Comparison of ENCODE assay signal across 24 cellular contexts in genomic region chr2:219272995-219273394, GRCh38. TPM values are rescaled to one million over a fixed set of nuclear protein-coding genes. Genes with fewer than 3 reads are reported as not detected.
A peak's percentile ranks its signal among the peaks of the same experiment; 100 is the strongest.
DNase-seq lines count a peak whose midpoint lies in the region; ATAC-seq and TF ChIP-seq lines count a peak whose summit lies in the region.
"Had no signal": no experiment of that assay in that cellular context is flagged by ENCODE, and none has a peak within 500 bp of the region (broad histone marks: within the 10 kb centered on the region; RNA-seq: fewer than 3 reads in every experiment).

No MANE protein-coding gene starts in this region.

- no peak overlapping the region for H2BK20ac ChIP-seq in IMR-90 (ENCODE audit: low read depth, low read length)

- H3K4ac ChIP-seq in IMR-90 (ENCODE audit: low read depth, low read length) = peak overlapping the region; percentile 38

- H2BK5ac ChIP-seq in IMR-90 (ENCODE audit: low read depth, low read length, poor library complexity, severe bottlenecking) = no peak overlapping the region

- CTCF ChIA-PET in IMR-90 (lab: Yijun Ruan, JAX) = no interaction called here

- H3K9me3 ChIP-seq in IMR-90 (ENCODE audit: control insufficient read depth, insufficient read depth, low read length) (no peaks in the 10 kb centered on the region), WERI-Rb-1 (ENCODE audit: severe bottlenecking) (no peaks in the 10 kb centered on the region), esophagus squamous epithelium (no peaks in the 10 kb centered on the region)
- H3K9me3 ChIP-seq: gastroesophageal sphincter, Peyer's patch had no signal

- H4K91ac ChIP-seq in IMR-90 (ENCODE audit: insufficient read depth, low read depth, low read length) = no peak overlapping the region

- no peak for TF ChIP-seq POLR2A in IMR-90 (IDR thresholded peaks at IDR 0.05; ENCODE audit: low read depth, low read length)
- TF ChIP-seq POLR2A in esophagus squamous epithelium (IDR thresholded peaks at IDR 0.05) = no peak

- H2BK15ac ChIP-seq in IMR-90 (ENCODE audit: low read depth, low read length) = no peak overlapping the region

- 38% methylated on average over 1 of the region's 2 CpGs; no CpG with 5 or more reads in 1 of the 2 experiments for WGBS in IMR-90 (ENCODE audit: extremely low coverage in 2 of 2, insufficient read length in 1 of 2), 2 experiments
- WGBS in esophagus squamous epithelium, 2 donors = 60 to 64% methylated on average over 2 of the region's 2 CpGs

- H4K20me1 ChIP-seq in IMR-90 (ENCODE audit: insufficient read depth, low read length) = no peaks in the 10 kb centered on the region

- H3K23ac ChIP-seq in IMR-90 (ENCODE audit: low read depth, low read length) = no peak overlapping the region; the same call in 1 of the 2 replicates

- no peak overlapping the region for H2BK120ac ChIP-seq in IMR-90 (ENCODE audit: low read depth, low read length)

- no peak overlapping the region for H3K18ac ChIP-seq in IMR-90 (ENCODE audit: low read depth, low read length)

- no peak for ATAC-seq in IMR-90 (ENCODE audit: low read depth)
- no peak for ATAC-seq in HG03432 (IDR thresholded peaks at IDR 0.05; ENCODE audit: unreplicated experiment)
- ATAC-seq: gastroesophageal sphincter, natural killer cell had no signal

- H2AK9ac ChIP-seq in IMR-90 (replicated peaks; ENCODE audit: low read depth, low read length, poor library complexity) = no peak overlapping the region

- H4K5ac ChIP-seq in IMR-90 (ENCODE audit: low read depth, low read length) = no peak overlapping the region

- in situ Hi-C loops in IMR-90 (cut with MboI; ENCODE audit: low sequenced_read_pairs) = no loop called here

- H3K14ac ChIP-seq in IMR-90 (replicated peaks; ENCODE audit: low read depth, low read length) = no peak overlapping the region

- H3K9me1 ChIP-seq in IMR-90 (ENCODE audit: insufficient read depth, low read length) = peaks cover 11% of the 10 kb centered on the region

- H4K8ac ChIP-seq in IMR-90 (ENCODE audit: low read depth in 2 of 2, low read length in 2 of 2) = no peak overlapping the region

- H3K56ac ChIP-seq in IMR-90 (ENCODE audit: extremely low read depth, insufficient read depth, low read length) = no peak overlapping the region

- intact Hi-C loops in IMR-90 (cut with micrococcal nuclease) = no loop called here
- intact Hi-C loops in esophagus squamous epithelium (cut with DNase I) = no loop called here

- peak; percentile 84 for DNase-seq in A172 (ENCODE audit: low spot score)
- no peak for DNase-seq in IMR-90
- DNase-seq in WERI-Rb-1 = peak; percentile 60
- DNase-seq in kidney tubule cell (ENCODE audit: low spot score) = peak; percentile 82
- no peak for DNase-seq in HCEC 1CT
- DNase-seq in esophagus squamous epithelium (lab: John Stamatoyannopoulos, UW) = no peak
- no peak for DNase-seq in DMS114 treated with DMSO at 0.1 percent for 48 hours (lab: John Stamatoyannopoulos, UW; ENCODE audit: unreplicated experiment)
- DNase-seq: activated CD4-positive, alpha-beta T cell treated with anti-CD3 and anti-CD28 coated beads, Interleukin-2, amount 10 ng/mL, durations not matched to agents 24 days and 14 days; activated CD8-positive, alpha-beta memory T cell treated with anti-CD3 and anti-CD28 coated beads, Interleukin-2, amount 50 U/mL, for 48 hours; activated gamma-delta T cell; amygdala; CD4-positive, alpha-beta T cell; DMS79 treated with DMSO at 0.1 percent for 48 hours; mesenchymal stem cell; natural killer cell; NCI-H1436 treated with DMSO at 0.1 percent for 48 hours; NCI-H2171 treated with DMSO at 0.1 percent for 48 hours; Peyer's patch; stimulated activated CD4-positive, alpha-beta T cell treated with anti-CD3 and anti-CD28 coated beads, Interleukin-4, amount 100 ng/mL, for 4 hours; T1000 had no signal

- H2AFZ ChIP-seq in IMR-90 (replicated peaks; ENCODE audit: low read length, poor library complexity) = no peak overlapping the region

- TF ChIP-seq CTCF in IMR-90 (conservative IDR thresholded peaks at IDR 0.05; ENCODE audit: low read depth, low read length) = no peak
- no peak for TF ChIP-seq CTCF in WERI-Rb-1 (IDR thresholded peaks at IDR 0.05; ENCODE audit: low read depth, low read length)
- no peak for TF ChIP-seq CTCF in esophagus squamous epithelium (IDR thresholded peaks at IDR 0.05)

- no peak for TF ChIP-seq RAD21 in IMR-90 (IDR thresholded peaks at IDR 0.05; ENCODE audit: low read length)

- no TSS peak for BruUV-seq in IMR-90 (replicated peaks; lab: Mats Ljungman, UMichigan)

- POLR2A ChIA-PET in IMR-90 (lab: Charles Lee; ENCODE audit: unreplicated experiment) = no interaction called here

- H3K27me3 ChIP-seq in IMR-90 (ENCODE audit: control insufficient read depth, insufficient read depth, low read length) (peaks cover 7% of the 10 kb centered on the region; the same call in 1 of the 2 replicates), WERI-Rb-1 (ENCODE audit: insufficient read depth, low read depth, severe bottlenecking) (no peaks in the 10 kb centered on the region), esophagus squamous epithelium (no peaks in the 10 kb centered on the region)
- H3K27me3 ChIP-seq: gastroesophageal sphincter, Peyer's patch had no signal

- dilution Hi-C loops in IMR-90 (cut with HindIII; ENCODE audit: low sequenced_read_pairs, unreplicated experiment) = no loop called here

- H3K79me1 ChIP-seq in IMR-90 (ENCODE audit: low read depth in 1 of 2, low read length in 2 of 2) = no peaks in the 10 kb centered on the region; a peak in 1 of 4 replicates

- no peak overlapping the region for H3K4me2 ChIP-seq in IMR-90 (ENCODE audit: low read depth, low read length)

- no peak overlapping the region; the same call in 1 of the 2 replicates for H2AK5ac ChIP-seq in IMR-90 (ENCODE audit: low read depth, low read length)

- H3K4me3 ChIP-seq in IMR-90 (ENCODE audit: insufficient read depth, low read depth, low read length) (no peak overlapping the region), WERI-Rb-1 (ENCODE audit: low read depth, low read length) (no peak overlapping the region), esophagus squamous epithelium (no peak overlapping the region)
- H3K4me3 ChIP-seq: gastroesophageal sphincter, Peyer's patch had no signal

- no peak overlapping the region for H3K9ac ChIP-seq in IMR-90 (ENCODE audit: low read depth, low read length)

- H3K27ac ChIP-seq in IMR-90 (ENCODE audit: insufficient read depth, low read length) = no peak overlapping the region
- H3K27ac ChIP-seq in WERI-Rb-1 = peak overlapping the region; percentile 63
- H3K27ac ChIP-seq in esophagus squamous epithelium = no peak overlapping the region
- H3K27ac ChIP-seq: Peyer's patch had no signal

- H3K4me1 ChIP-seq in IMR-90 (ENCODE audit: control insufficient read depth, insufficient read depth, low read length) (peaks cover 14% of the 10 kb centered on the region), esophagus squamous epithelium (peaks cover 6 to 45% (median 18%) of the 10 kb centered on the region in 3 donors)

- H3K36me3 ChIP-seq in IMR-90 (ENCODE audit: control insufficient read depth, insufficient read depth, low read length) = no peaks in the 10 kb centered on the region
- peaks cover 6% of the 10 kb centered on the region for H3K36me3 ChIP-seq in WERI-Rb-1
- no peaks in the 10 kb centered on the region for H3K36me3 ChIP-seq in esophagus squamous epithelium
- H3K36me3 ChIP-seq: gastroesophageal sphincter, Peyer's patch had no signal

TF ChIP-seq in IMR-90, 13 proteins besides CTCF, POLR2A, EP300 and RAD21 (continues in another document):
- TF ChIP-seq MAZ (IDR thresholded peaks at IDR 0.05; ENCODE audit: borderline replicate concordance, low read depth, low read length) = no peak
- TF ChIP-seq CEBPB (IDR thresholded peaks at IDR 0.05; ENCODE audit: low read depth, low read length) = no peak
- TF ChIP-seq NFE2L2 (IDR thresholded peaks at IDR 0.05; ENCODE audit: low read depth, low read length) = no peak
- no peak for TF ChIP-seq MAFK (IDR thresholded peaks at IDR 0.05; ENCODE audit: low read depth, low read length)
- TF ChIP-seq FOS (IDR thresholded peaks at IDR 0.05; ENCODE audit: low read depth, low read length) = no peak
- TF ChIP-seq RCOR1 (IDR thresholded peaks at IDR 0.05; ENCODE audit: insufficient replicate concordance, low read length) = no peak
- no peak for TF ChIP-seq SMC3 (IDR thresholded peaks at IDR 0.05; ENCODE audit: low read depth, low read length)

RNA-seq across cellular contexts. Expression of gene DNAJB2, which starts 6.2 kb away (rescaled TPM):
- 27.5 and 40.7 TPM in 2 replicates for total RNA-seq in A172 (2014; rRNA removed; shearing (Covaris generic))
- total RNA-seq in IMR-90 (2012; rRNA removed) (30.6 and 43.0 TPM in 2 replicates), esophagus squamous epithelium (10 to 100 TPM; 30.3 to 72.6 (median 35.1) TPM)
- polyA plus RNA-seq in IMR-90 (2012; rRNA removed) = 45.8 and 50.7 TPM in 2 replicates
- polyA plus RNA-seq in IMR-90 (2012; cell fraction: cytosol; rRNA removed) = 48.2 and 52.0 TPM in 2 replicates
- polyA plus RNA-seq in IMR-90 (2012; cell fraction: nucleus; rRNA removed; ENCODE audit: low replicate concordance) = 150 and 169 TPM in 2 replicates

RNA-seq across cellular contexts. Expression of gene TUBA4A, which starts 19.3 kb away (rescaled TPM):
- total RNA-seq in A172 (2014; rRNA removed; shearing (Covaris generic)) = 106 and 115 TPM in 2 replicates
- total RNA-seq in IMR-90 (2012; rRNA removed) (21.9 and 26.1 TPM in 2 replicates), esophagus squamous epithelium (100 to 1,000 TPM; 104 to 258 (median 169) TPM)
- polyA plus RNA-seq in IMR-90 (2012; rRNA removed) = 30.3 and 35.6 TPM in 2 replicates
- 19.5 and 39.0 TPM in 2 replicates for polyA plus RNA-seq in IMR-90 (2012; cell fraction: cytosol; rRNA removed)
- polyA plus RNA-seq in IMR-90 (2012; cell fraction: nucleus; rRNA removed; ENCODE audit: low replicate concordance) = 46.8 and 128 TPM in 2 replicates

RNA-seq across cellular contexts. Expression of gene TUBA4B, which starts 20.0 kb away (rescaled TPM):
- not detected in 2 replicates for total RNA-seq in A172 (2014; rRNA removed; shearing (Covaris generic))
- not detected in 2 replicates for total RNA-seq in IMR-90 (2012; rRNA removed)
- not detected in 2 replicates for polyA plus RNA-seq in IMR-90 (2012; rRNA removed)
- polyA plus RNA-seq in IMR-90 (2012; cell fraction: cytosol; rRNA removed) = not detected in 2 replicates
- 0.05 TPM in 1 of 2 replicates, not detected in the other for polyA plus RNA-seq in IMR-90 (2012; cell fraction: nucleus; rRNA removed; ENCODE audit: low replicate concordance)
- total RNA-seq in esophagus squamous epithelium = not detected
- total RNA-seq: activated CD4-positive, alpha-beta T cell treated with anti-CD3 and anti-CD28 coated beads, Interleukin-2, amount 10 ng/mL, durations not matched to agents 24 days and 14 days; CD4-positive, alpha-beta T cell; gastroesophageal sphincter; natural killer cell; Peyer's patch; skeletal muscle tissue; subcutaneous adipose tissue had no signal

RNA-seq across cellular contexts. Expression of gene STK16, which starts 27.7 kb away (rescaled TPM):
- total RNA-seq in A172 (2014; rRNA removed; shearing (Covaris generic)) = 16.3 and 23.1 TPM in 2 replicates
- 35.0 and 44.4 TPM in 2 replicates for total RNA-seq in IMR-90 (2012; rRNA removed)
- 40.3 and 50.1 TPM in 2 replicates for polyA plus RNA-seq in IMR-90 (2012; rRNA removed)
- polyA plus RNA-seq in IMR-90 (2012; cell fraction: cytosol; rRNA removed) = 45.9 and 72.9 TPM in 2 replicates
- 49.3 and 58.9 TPM in 2 replicates for polyA plus RNA-seq in IMR-90 (2012; cell fraction: nucleus; rRNA removed; ENCODE audit: low replicate concordance)
- total RNA-seq in esophagus squamous epithelium = 10 to 100 TPM in 3 of 4 donors, 1 to 10 TPM in 1; 8.6 to 27.4 (median 19.3) TPM

RNA-seq across cellular contexts. Expression of gene GLB1L, which starts 27.8 kb away (rescaled TPM):
- 9.6 and 12.1 TPM in 2 replicates for total RNA-seq in A172 (2014; rRNA removed; shearing (Covaris generic))
- 3.6 and 4.1 TPM in 2 replicates for total RNA-seq in IMR-90 (2012; rRNA removed)
- polyA plus RNA-seq in IMR-90 (2012; rRNA removed) = 5.7 and 6.2 TPM in 2 replicates
- 4.2 and 4.9 TPM in 2 replicates for polyA plus RNA-seq in IMR-90 (2012; cell fraction: cytosol; rRNA removed)
- 9.0 and 16.1 TPM in 2 replicates for polyA plus RNA-seq in IMR-90 (2012; cell fraction: nucleus; rRNA removed; ENCODE audit: low replicate concordance)
- 1 to 10 TPM; 1.2 to 2.3 (median 1.7) TPM for total RNA-seq in esophagus squamous epithelium

Comparison
In these comparisons a context has a peak if more than half of its experiments do, and no peak if none do; other contexts are left out.
1. DNase-seq: peak in A172 (single experiment), WERI-Rb-1 (single experiment) and kidney tubule cell (single experiment); none in IMR-90 (single experiment), HCEC 1CT (single experiment), esophagus squamous epithelium (single experiment) and DMS114 treated with DMSO at 0.1 percent for 48 hours (single experiment).